In the genomic region with DNA sequence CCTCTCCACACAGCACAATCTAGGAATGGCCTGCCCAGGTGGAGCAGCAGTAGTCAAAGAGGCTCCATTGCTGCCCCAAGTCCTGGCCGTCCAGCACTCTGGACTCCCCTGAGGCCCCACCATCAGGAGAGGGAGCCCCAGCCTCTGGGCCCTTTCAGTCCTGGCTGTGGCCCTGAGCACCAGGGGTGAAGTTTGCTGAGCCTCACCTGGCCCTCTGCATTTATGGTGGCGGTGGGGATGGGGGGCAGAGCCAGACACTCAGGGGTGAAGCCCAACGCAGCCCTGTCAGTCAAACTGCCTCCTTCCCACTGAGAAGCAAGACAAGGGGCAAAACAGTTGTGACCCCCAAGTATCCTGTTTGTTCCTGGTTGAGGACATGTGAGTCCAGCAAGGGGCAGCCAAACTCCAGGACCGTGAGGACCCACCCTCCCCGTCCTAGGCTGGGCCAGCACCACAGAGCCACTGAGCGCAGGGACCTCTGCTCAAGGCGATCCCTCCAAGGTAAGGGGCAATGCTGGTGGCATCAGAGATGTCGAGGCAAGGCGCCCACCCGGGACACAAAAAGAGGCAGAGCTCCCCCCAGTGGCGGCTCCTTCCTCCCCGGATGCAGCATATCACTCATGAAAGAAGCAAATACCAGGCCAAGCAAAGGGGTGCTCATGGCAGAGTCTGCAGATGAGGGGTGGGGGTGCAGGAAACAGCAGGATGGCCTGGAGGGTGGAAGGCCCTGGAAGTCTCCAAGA, we compare ENCODE assay signal across 1 cellular context.
TF ChIP-seq lines count a peak whose summit lies in the region.

No MANE protein-coding gene starts in this region.

TF ChIP-seq in HepG2, 621 proteins besides CTCF, POLR2A, EP300 and RAD21 (continued from another document):
- TF ChIP-seq, protein P1, sequence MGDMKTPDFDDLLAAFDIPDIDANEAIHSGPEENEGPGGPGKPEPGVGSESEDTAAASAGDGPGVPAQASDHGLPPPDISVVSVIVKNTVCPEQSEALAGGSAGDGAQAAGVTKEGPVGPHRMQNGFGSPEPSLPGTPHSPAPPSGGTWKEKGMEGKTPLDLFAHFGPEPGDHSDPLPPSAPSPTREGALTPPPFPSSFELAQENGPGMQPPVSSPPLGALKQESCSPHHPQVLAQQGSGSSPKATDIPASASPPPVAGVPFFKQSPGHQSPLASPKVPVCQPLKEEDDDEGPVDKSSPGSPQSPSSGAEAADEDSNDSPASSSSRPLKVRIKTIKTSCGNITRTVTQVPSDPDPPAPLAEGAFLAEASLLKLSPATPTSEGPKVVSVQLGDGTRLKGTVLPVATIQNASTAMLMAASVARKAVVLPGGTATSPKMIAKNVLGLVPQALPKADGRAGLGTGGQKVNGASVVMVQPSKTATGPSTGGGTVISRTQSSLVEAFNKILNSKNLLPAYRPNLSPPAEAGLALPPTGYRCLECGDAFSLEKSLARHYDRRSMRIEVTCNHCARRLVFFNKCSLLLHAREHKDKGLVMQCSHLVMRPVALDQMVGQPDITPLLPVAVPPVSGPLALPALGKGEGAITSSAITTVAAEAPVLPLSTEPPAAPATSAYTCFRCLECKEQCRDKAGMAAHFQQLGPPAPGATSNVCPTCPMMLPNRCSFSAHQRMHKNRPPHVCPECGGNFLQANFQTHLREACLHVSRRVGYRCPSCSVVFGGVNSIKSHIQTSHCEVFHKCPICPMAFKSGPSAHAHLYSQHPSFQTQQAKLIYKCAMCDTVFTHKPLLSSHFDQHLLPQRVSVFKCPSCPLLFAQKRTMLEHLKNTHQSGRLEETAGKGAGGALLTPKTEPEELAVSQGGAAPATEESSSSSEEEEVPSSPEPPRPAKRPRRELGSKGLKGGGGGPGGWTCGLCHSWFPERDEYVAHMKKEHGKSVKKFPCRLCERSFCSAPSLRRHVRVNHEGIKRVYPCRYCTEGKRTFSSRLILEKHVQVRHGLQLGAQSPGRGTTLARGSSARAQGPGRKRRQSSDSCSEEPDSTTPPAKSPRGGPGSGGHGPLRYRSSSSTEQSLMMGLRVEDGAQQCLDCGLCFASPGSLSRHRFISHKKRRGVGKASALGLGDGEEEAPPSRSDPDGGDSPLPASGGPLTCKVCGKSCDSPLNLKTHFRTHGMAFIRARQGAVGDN (CRISPR knock-in tag; IDR thresholded peaks at IDR 0.05) = peak; percentile 48
- no peak for TF ChIP-seq ZMYM3 (CRISPR knock-in tag; IDR thresholded peaks at IDR 0.05)
- TF ChIP-seq SMC3 (IDR thresholded peaks at IDR 0.05; ENCODE audit: low read length) = peak; percentile 63
- peak; percentile 45 for TF ChIP-seq ZNF407 (CRISPR knock-in tag; IDR thresholded peaks at IDR 0.05; ENCODE audit: not compliant biosample characterization)
- 0 out of 2 replicates have a peak, but pooled peaks have one; percentile 29 for TF ChIP-seq ZNF501 (CRISPR knock-in tag; IDR thresholded peaks at IDR 0.05)
- TF ChIP-seq U2AF2 (IDR thresholded peaks at IDR 0.05; ENCODE audit: low read depth, low read length) = no peak
- TF ChIP-seq NCOA2 (CRISPR knock-in tag; IDR thresholded peaks at IDR 0.05) = no peak
- TF ChIP-seq ZNF572 (CRISPR knock-in tag; IDR thresholded peaks at IDR 0.05) = peak; percentile 56; the same call in 1 of the 2 replicates
- TF ChIP-seq, protein P2, sequence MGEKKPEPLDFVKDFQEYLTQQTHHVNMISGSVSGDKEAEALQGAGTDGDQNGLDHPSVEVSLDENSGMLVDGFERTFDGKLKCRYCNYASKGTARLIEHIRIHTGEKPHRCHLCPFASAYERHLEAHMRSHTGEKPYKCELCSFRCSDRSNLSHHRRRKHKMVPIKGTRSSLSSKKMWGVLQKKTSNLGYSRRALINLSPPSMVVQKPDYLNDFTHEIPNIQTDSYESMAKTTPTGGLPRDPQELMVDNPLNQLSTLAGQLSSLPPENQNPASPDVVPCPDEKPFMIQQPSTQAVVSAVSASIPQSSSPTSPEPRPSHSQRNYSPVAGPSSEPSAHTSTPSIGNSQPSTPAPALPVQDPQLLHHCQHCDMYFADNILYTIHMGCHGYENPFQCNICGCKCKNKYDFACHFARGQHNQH (CRISPR knock-in tag; IDR thresholded peaks at IDR 0.05) = no peak
- no peak for TF ChIP-seq ZNF75D (CRISPR knock-in tag; IDR thresholded peaks at IDR 0.05; ENCODE audit: borderline replicate concordance)
- peak; percentile 85 for TF ChIP-seq STAG1 (CRISPR knock-in tag; IDR thresholded peaks at IDR 0.05)
- TF ChIP-seq ZFP62 (CRISPR knock-in tag; IDR thresholded peaks at IDR 0.05) = no peak
- TF ChIP-seq THAP9 (CRISPR knock-in tag; IDR thresholded peaks at IDR 0.05; ENCODE audit: borderline replicate concordance) = 0 out of 2 replicates have a peak, but pooled peaks have one; percentile 14
- no peak for TF ChIP-seq ZNF614 (CRISPR knock-in tag; IDR thresholded peaks at IDR 0.05; ENCODE audit: borderline replicate concordance)
- peak; percentile 6 for TF ChIP-seq TEAD3 (CRISPR knock-in tag; optimal IDR thresholded peaks at IDR 0.05; ENCODE audit: borderline replicate concordance)
- 0 out of 2 replicates have a peak, but pooled peaks have one; percentile 51 for TF ChIP-seq KDM5B (CRISPR knock-in tag; IDR thresholded peaks at IDR 0.05; ENCODE audit: borderline replicate concordance)
- TF ChIP-seq, protein P3, sequence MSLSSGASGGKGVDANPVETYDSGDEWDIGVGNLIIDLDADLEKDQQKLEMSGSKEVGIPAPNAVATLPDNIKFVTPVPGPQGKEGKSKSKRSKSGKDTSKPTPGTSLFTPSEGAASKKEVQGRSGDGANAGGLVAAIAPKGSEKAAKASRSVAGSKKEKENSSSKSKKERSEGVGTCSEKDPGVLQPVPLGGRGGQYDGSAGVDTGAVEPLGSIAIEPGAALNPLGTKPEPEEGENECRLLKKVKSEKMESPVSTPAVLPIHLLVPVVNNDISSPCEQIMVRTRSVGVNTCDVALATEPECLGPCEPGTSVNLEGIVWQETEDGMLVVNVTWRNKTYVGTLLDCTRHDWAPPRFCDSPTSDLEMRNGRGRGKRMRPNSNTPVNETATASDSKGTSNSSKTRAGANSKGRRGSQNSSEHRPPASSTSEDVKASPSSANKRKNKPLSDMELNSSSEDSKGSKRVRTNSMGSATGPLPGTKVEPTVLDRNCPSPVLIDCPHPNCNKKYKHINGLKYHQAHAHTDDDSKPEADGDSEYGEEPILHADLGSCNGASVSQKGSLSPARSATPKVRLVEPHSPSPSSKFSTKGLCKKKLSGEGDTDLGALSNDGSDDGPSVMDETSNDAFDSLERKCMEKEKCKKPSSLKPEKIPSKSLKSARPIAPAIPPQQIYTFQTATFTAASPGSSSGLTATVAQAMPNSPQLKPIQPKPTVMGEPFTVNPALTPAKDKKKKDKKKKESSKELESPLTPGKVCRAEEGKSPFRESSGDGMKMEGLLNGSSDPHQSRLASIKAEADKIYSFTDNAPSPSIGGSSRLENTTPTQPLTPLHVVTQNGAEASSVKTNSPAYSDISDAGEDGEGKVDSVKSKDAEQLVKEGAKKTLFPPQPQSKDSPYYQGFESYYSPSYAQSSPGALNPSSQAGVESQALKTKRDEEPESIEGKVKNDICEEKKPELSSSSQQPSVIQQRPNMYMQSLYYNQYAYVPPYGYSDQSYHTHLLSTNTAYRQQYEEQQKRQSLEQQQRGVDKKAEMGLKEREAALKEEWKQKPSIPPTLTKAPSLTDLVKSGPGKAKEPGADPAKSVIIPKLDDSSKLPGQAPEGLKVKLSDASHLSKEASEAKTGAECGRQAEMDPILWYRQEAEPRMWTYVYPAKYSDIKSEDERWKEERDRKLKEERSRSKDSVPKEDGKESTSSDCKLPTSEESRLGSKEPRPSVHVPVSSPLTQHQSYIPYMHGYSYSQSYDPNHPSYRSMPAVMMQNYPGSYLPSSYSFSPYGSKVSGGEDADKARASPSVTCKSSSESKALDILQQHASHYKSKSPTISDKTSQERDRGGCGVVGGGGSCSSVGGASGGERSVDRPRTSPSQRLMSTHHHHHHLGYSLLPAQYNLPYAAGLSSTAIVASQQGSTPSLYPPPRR (CRISPR knock-in tag; IDR thresholded peaks at IDR 0.05; ENCODE audit: borderline replicate concordance) = 0 out of 2 replicates have a peak, but pooled peaks have one; percentile 23
- peak; percentile 47 for TF ChIP-seq SALL1 (CRISPR knock-in tag; IDR thresholded peaks at IDR 0.05)
- no peak for TF ChIP-seq CREBL2 (CRISPR knock-in tag; IDR thresholded peaks at IDR 0.05; ENCODE audit: borderline replicate concordance)
TF ChIP-seq in HepG2: peak in this region for 12.
